In the genomic region with DNA sequence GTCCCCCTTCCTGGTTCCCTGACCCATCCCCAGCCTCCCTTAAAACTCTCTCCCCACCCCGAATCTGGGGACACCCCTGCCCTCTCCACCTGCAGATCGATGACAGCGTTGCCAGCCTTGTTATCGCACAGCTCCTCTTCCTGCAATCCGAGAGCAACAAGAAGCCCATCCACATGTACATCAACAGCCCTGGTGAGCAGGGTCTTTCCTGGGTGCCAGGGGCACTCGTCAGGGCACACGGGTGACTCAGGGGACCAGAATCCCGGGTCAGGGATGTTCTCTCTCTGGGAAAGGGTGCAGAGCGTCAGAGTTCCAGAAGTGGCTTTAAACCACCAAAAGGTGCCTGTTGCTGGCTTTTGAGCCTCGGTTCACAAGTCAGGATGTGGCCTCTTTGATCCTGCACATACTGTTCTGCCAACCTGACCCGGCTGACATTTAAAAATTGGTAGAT, we compare ENCODE assay signal across 8 cellular contexts. TPM values are rescaled to one million over a fixed set of nuclear protein-coding genes. Genes with fewer than 3 reads are reported as not detected.
DNase-seq lines count a peak whose midpoint lies in the region; ATAC-seq and TF ChIP-seq lines count a peak whose summit lies in the region.

No MANE protein-coding gene starts in this region.

- H3K27ac ChIP-seq in RWPE1 (peak overlapping the region; percentile 85), cingulate gyrus (ENCODE audit: low read depth, low read length) (peak overlapping the region; percentile 79)

- H3K36me3 Mint-ChIP-seq in natural killer cell, result no peaks in the 10 kb centered on the region

- TF ChIP-seq CTCF in RWPE1 (conservative IDR thresholded peaks at IDR 0.05; ENCODE audit: low read depth) (no peak), natural killer cell (IDR thresholded peaks at IDR 0.05) (no peak)

- H3K4me3 Mint-ChIP-seq in natural killer cell, result peak overlapping the region; percentile 89

- POLR2A ChIA-PET in RWPE1 (lab: Yijun Ruan, JAX; ENCODE audit: low non-redundant PET), result interaction anchor here (0.5 kb wide), 1 partner anchor 310 kb away, joined by 5 read pairs; no protein-coding TSS in a partner anchor

- peaks cover 0 to 3% of the 10 kb centered on the region in 2 donors for H3K27me3 Mint-ChIP-seq in natural killer cell (ENCODE audit: low read depth in 2 of 2)

- ATAC-seq in natural killer cell (no peak), GM19328 (IDR thresholded peaks at IDR 0.05; ENCODE audit: unreplicated experiment) (no peak)

- CTCF ChIA-PET in RWPE1 (lab: Yijun Ruan, JAX), result interaction anchor here (0.7 kb wide), 2 partner anchors 9 to 295 kb away, joined by 3 read pairs; no protein-coding TSS in a partner anchor

- peak overlapping the region; percentile 78 to 96 for H3K27ac Mint-ChIP-seq in natural killer cell

- DNase-seq in COLO668 (lab: John Stamatoyannopoulos, UW; ENCODE audit: unreplicated experiment), result peak; percentile 9
- no peak for DNase-seq in RWPE1 (ENCODE audit: low spot score)
- no peak for DNase-seq in natural killer cell
- DNase-seq in NCI-H187 treated with DMSO at 0.1 percent for 48 hours (lab: John Stamatoyannopoulos, UW), result no peak
- DNase-seq in putamen (ENCODE audit: low spot score), result no peak
- DNase-seq in NCI-H748 treated with DMSO at 0.1 percent for 48 hours (lab: John Stamatoyannopoulos, UW), result no peak

- peaks cover 4 to 12% of the 10 kb centered on the region in 2 donors for H3K4me1 Mint-ChIP-seq in natural killer cell

- no peaks in the 10 kb centered on the region for H3K9me3 Mint-ChIP-seq in natural killer cell

- intact Hi-C loops in natural killer cell (cut with micrococcal nuclease), result no loop called here

RNA-seq across cellular contexts. Expression of a gene that starts 1.0 kb away (rescaled TPM):
- 10 to 100 TPM; 40.8 to 61.4 (median 46.1) TPM for total RNA-seq in natural killer cell

RNA-seq across cellular contexts. Expression of a gene that starts 10.2 kb away (rescaled TPM):
- total RNA-seq in natural killer cell, result 10 to 100 TPM; 23.7 to 30.4 (median 25.9) TPM

RNA-seq across cellular contexts. Expression of a gene that starts 13.4 kb away (rescaled TPM):
- 1 to 10 TPM in 2 of 3 donors, under 1 TPM in 1; 0.82 to 1.1 (median 1.0) TPM for total RNA-seq in natural killer cell

RNA-seq across cellular contexts. Expression of a gene that starts 29.0 kb away (rescaled TPM):
- under 1 TPM in 2 of 3 donors, not detected in 1; 0.25 to 0.35 TPM for total RNA-seq in natural killer cell

RNA-seq across cellular contexts. Expression of a gene that starts 30.6 kb away (rescaled TPM):
- total RNA-seq in natural killer cell, result 10 to 100 TPM; 56.6 to 63.9 (median 63.9) TPM
